ENCODE assay signal across 8 cellular contexts in the genomic region with DNA sequence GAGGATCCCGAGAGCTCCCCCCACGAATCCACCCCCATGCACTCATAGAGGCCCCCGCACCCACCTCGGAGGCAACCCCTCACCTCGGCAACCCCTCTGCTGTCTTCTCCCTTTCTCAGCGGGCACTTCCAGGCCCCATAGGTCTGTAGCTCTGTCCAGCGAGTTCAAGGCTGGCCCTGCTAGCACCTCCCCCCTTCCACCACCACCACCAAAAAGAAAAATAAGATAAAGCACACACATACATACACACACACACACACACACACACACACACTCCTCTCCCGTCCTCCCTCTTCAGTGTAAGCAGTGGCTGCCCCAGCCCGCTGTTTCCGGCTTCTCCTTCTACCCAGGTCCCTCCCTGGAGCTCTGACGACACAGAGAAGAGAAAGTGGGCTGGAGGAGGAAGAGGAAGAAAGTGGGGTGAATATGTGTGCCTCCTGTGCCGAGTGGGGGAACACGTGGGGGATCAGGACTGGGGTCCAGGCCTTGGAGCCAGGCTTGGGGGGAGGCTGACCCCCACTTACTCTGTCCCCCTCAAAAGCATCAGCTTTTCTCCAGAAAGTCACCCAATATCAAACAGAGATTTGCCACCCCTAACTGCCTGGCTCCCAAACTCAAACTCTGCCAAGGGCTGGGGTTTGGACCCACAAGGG. TPM values are rescaled to one million over a fixed set of nuclear protein-coding genes. Genes with fewer than 3 reads are reported as not detected.
DNase-seq lines count a peak whose midpoint lies in the region; ATAC-seq and TF ChIP-seq lines count a peak whose summit lies in the region.

Gene STAT6, minus strand, starts transcription at position 317 of the 653 bp plus-strand sequence. CDS start 3,084 bp downstream, outside the sequence.

- H3K27ac Mint-ChIP-seq in WTC11 = peak within 1 kb of the TSS; percentile 98

- H3K36me3 ChIP-seq in MG63 = peaks cover 4% of the 10 kb centered on the region

- H3K27ac ChIP-seq in layer of hippocampus (ENCODE audit: low read depth, low read length) = peak within 1 kb of the TSS; percentile 95

- H3K27me3 Mint-ChIP-seq in WTC11 (ENCODE audit: low read depth) = no peaks in the 10 kb centered on the region

- TF ChIP-seq CTCF in WTC11 (IDR thresholded peaks at IDR 0.05) = no peak
- TF ChIP-seq CTCF in cardiac fibroblast (IDR thresholded peaks at IDR 0.05; ENCODE audit: low read depth, low read length) = no peak

- CTCF ChIA-PET in WTC11 (lab: Charles Lee) = interaction anchor here (0.7 to 5.7 kb wide), 50 partner anchors 9 to 482 kb away, joined by 3 to 270 read pairs (median 9); partner anchors contain the start of genes INHBE, LRP1, LRP1-AS and MYO1A

- H3K4me3 ChIP-seq in MG63 (peak within 1 kb of the TSS; percentile 61), cardiac fibroblast (replicated peaks in 1 of 2; ENCODE audit: low read depth in 2 of 2, low read length in 2 of 2) (peak within 1 kb of the TSS; percentile 86 to 89)

- no peaks in the 10 kb centered on the region for H3K9me3 ChIP-seq in MG63

- no peaks in the 10 kb centered on the region for H3K27me3 ChIP-seq in MG63
- no peaks in the 10 kb centered on the region for H3K27me3 ChIP-seq in layer of hippocampus (ENCODE audit: control insufficient read depth, insufficient read depth, low read length)

- H3K4me3 Mint-ChIP-seq in WTC11 = peak within 1 kb of the TSS; percentile 72

- ATAC-seq in GM21825 (IDR thresholded peaks at IDR 0.05; ENCODE audit: unreplicated experiment) (peak; percentile 47), WTC11 (peak; percentile 8)

- peaks cover 36% of the 10 kb centered on the region for H3K4me1 Mint-ChIP-seq in WTC11

- no peaks in the 10 kb centered on the region for H3K9me3 Mint-ChIP-seq in WTC11

- DNase-seq in EL (peak; percentile 84), MG63 (peak; percentile 78), WTC11 (ENCODE audit: low spot score) (peak; percentile 48), cardiac fibroblast (ENCODE audit: low read depth in 2 of 2) (peak; percentile 90 to 97), NCI-H1048 (lab: John Stamatoyannopoulos, UW) (no peak)
- peak; percentile 77 to 80 for DNase-seq in stimulated activated CD4-positive, alpha-beta T cell treated with anti-CD3 and anti-CD28 coated beads, Interleukin-2, amount 100 ng/mL, for 24 hours

- H3K36me3 Mint-ChIP-seq in WTC11 = peaks cover 5% of the 10 kb centered on the region

- POLR2A ChIA-PET in WTC11 (lab: Charles Lee) = interaction anchor here (0.7 to 3.9 kb wide), 18 partner anchors 12 to 922 kb away, joined by 3 to 65 read pairs (median 6); partner anchors contain the start of genes LRP1, NAB2, NEMP1 and SMARCC2

TF ChIP-seq in WTC11, 78 proteins besides CTCF, POLR2A, EP300 and RAD21 (continues in another document):
- TF ChIP-seq, protein P1, sequence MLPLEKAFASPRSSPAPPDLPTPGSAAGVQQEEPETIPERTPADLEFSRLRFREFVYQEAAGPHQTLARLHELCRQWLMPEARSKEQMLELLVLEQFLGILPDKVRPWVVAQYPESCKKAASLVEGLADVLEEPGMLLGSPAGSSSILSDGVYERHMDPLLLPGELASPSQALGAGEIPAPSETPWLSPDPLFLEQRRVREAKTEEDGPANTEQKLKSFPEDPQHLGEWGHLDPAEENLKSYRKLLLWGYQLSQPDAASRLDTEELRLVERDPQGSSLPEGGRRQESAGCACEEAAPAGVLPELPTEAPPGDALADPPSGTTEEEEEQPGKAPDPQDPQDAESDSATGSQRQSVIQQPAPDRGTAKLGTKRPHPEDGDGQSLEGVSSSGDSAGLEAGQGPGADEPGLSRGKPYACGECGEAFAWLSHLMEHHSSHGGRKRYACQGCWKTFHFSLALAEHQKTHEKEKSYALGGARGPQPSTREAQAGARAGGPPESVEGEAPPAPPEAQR (CRISPR knock-in tag; IDR thresholded peaks at IDR 0.05) = no peak
- TF ChIP-seq IRF1 (CRISPR knock-in tag; IDR thresholded peaks at IDR 0.05) (no peak), NR3C1 (CRISPR knock-in tag; conservative IDR thresholded peaks at IDR 0.05; ENCODE audit: low read depth) (no peak), ARID4B (CRISPR knock-in tag; IDR thresholded peaks at IDR 0.05; ENCODE audit: borderline replicate concordance) (no peak)
- TF ChIP-seq, protein P2, sequence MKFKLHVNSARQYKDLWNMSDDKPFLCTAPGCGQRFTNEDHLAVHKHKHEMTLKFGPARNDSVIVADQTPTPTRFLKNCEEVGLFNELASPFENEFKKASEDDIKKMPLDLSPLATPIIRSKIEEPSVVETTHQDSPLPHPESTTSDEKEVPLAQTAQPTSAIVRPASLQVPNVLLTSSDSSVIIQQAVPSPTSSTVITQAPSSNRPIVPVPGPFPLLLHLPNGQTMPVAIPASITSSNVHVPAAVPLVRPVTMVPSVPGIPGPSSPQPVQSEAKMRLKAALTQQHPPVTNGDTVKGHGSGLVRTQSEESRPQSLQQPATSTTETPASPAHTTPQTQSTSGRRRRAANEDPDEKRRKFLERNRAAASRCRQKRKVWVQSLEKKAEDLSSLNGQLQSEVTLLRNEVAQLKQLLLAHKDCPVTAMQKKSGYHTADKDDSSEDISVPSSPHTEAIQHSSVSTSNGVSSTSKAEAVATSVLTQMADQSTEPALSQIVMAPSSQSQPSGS (CRISPR knock-in tag; IDR thresholded peaks at IDR 0.05; ENCODE audit: borderline replicate concordance, low read depth) = no peak
- TF ChIP-seq, protein P3, sequence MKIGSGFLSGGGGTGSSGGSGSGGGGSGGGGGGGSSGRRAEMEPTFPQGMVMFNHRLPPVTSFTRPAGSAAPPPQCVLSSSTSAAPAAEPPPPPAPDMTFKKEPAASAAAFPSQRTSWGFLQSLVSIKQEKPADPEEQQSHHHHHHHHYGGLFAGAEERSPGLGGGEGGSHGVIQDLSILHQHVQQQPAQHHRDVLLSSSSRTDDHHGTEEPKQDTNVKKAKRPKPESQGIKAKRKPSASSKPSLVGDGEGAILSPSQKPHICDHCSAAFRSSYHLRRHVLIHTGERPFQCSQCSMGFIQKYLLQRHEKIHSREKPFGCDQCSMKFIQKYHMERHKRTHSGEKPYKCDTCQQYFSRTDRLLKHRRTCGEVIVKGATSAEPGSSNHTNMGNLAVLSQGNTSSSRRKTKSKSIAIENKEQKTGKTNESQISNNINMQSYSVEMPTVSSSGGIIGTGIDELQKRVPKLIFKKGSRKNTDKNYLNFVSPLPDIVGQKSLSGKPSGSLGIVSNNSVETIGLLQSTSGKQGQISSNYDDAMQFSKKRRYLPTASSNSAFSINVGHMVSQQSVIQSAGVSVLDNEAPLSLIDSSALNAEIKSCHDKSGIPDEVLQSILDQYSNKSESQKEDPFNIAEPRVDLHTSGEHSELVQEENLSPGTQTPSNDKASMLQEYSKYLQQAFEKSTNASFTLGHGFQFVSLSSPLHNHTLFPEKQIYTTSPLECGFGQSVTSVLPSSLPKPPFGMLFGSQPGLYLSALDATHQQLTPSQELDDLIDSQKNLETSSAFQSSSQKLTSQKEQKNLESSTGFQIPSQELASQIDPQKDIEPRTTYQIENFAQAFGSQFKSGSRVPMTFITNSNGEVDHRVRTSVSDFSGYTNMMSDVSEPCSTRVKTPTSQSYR (CRISPR knock-in tag; IDR thresholded peaks at IDR 0.05) = no peak

RNA-seq across cellular contexts. Expression of gene STAT6, which starts in this region (rescaled TPM):
- 53.6 and 59.7 TPM in 2 replicates for total RNA-seq in MG63 (2014; rRNA removed; shearing (Covaris generic); ENCODE audit: low replicate concordance)
- total RNA-seq in WTC11 (2021) = 47.0 to 50.0 TPM (median 48.9 TPM) in 3 replicates
